In the genomic region with DNA sequence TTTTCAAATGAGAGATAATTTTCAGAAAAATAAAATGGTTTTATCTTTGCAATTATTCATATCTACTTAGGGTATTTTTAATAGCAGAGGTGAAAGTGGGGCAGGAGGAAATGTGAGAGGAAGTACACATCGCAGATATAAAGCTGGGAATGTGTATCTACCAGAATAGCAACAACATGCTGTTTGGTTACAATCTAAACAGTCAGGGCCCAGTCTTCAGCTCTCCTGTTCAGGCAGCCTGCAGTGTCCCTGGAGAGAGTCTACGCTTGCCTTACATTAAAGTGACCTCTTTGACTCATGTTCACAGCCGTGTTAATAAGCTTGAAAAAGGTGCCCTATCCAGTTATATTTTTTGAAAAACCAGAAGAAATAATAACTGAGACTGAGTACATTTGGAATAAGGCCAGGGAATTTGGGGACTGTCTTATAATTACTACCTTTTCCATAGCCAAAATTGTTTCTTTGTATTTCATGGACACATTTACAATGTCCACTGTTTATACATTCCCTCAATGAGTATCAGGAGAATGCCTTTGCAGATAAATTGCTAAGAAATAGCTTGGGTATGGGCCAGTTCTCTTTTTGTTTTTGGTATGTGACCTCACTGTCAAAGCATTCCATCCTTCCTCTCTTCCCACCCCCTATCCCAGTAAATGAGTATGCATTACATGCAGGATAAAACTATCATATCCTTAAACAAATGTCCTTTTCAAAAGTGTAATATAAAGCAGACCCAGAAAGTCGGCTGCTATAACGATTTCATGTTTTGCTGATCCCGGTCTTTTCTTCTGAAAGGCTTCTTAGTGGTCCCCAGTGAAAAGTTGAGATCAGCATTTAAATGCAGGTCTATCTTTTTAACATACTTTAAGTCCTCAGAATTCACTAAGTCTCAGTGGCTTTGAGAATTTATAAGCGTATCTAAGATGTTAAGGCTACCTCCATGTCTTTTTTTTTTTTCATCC, we compare ENCODE assay signal across 11 cellular contexts.
DNase-seq lines count a peak whose midpoint lies in the region; ATAC-seq, FAIRE-seq and TF ChIP-seq lines count a peak whose summit lies in the region.
"Had no signal": no experiment of that assay in that cellular context is flagged by ENCODE, and none has a peak within 500 bp of the region (broad histone marks: within the 10 kb centered on the region; RNA-seq: fewer than 3 reads in every experiment).

No MANE protein-coding gene starts in this region.

- TF ChIP-seq POLR2A in A549 (IDR thresholded peaks at IDR 0.05; ENCODE audit: low read length): no peak

- H3K4me2 ChIP-seq in A549: peak overlapping the region; percentile 73

- WGBS in A549 (ENCODE audit: missing lambda C conversion rate): 38% methylated on average over 7 of the region's 7 CpGs

- ATAC-seq in A549 (peak; percentile 66 to 82), left lung (peak; percentile 31)

- intact Hi-C loops in left lung (cut with DNase I): no loop called here

- TF ChIP-seq RAD21 in A549 (conservative IDR thresholded peaks at IDR 0.05 in 1 of 2, IDR thresholded peaks at IDR 0.05 in 1 of 2): no peak

- peak in 1 of 2 experiments; percentile 24 for DNase-seq in A549 (ENCODE audit: low read depth in 1 of 2, low spot score in 1 of 2)
- peak; percentile 43 for DNase-seq in HS-27A (ENCODE audit: low read depth)
- no peak for DNase-seq in left lung
- no peak for DNase-seq in SKM-1 (lab: John Stamatoyannopoulos, UW; ENCODE audit: unreplicated experiment)
- no peak for DNase-seq in NCI-H187 treated with DMSO at 0.1 percent for 48 hours (lab: John Stamatoyannopoulos, UW)
- no peak for DNase-seq in GM19239 (ENCODE audit: insufficient read length, low spot score)
- DNase-seq in activated CD4-positive, alpha-beta T cell treated with anti-CD3 and anti-CD28 coated beads, Interleukin-2, amount 50 U/mL, for 1 hour: no peak
- DNase-seq: activated naive CD4-positive, alpha-beta T cell treated with Interleukin-2 at 50 U/mL for 16 hours; stimulated activated CD8-positive, alpha-beta memory T cell treated with anti-CD3 and anti-CD28 coated beads, Interleukin-4, amount 100 ng/mL, for 48 hours; SW 1271 had no signal

- no peaks in the 10 kb centered on the region for H3K36me3 ChIP-seq in left lung

- CTCF ChIA-PET in A549 (lab: Yijun Ruan, JAX): no interaction called here

- no peak overlapping the region for H3K4me3 ChIP-seq in A549
- no peak overlapping the region for H3K4me3 ChIP-seq in left lung

- H3K27me3 ChIP-seq in left lung: no peaks in the 10 kb centered on the region

- peak overlapping the region; percentile 65 to 66 for H3K27ac ChIP-seq in A549
- peak overlapping the region; percentile 39 for H3K27ac ChIP-seq in cingulate gyrus (ENCODE audit: low read depth, low read length)
- H3K27ac ChIP-seq in left lung: peak overlapping the region in 1 of 2 donors; percentile 7

- FAIRE-seq in A549 (lab: Jason Lieb, UNC): no peak
- no peak for FAIRE-seq in GM19239 (lab: Jason Lieb, UNC)

- H3K4me1 ChIP-seq in A549 (peaks cover 55% of the 10 kb centered on the region), left lung (peaks cover 5 to 8% of the 10 kb centered on the region in 2 donors)

- H3K9me3 ChIP-seq in A549 (no peaks in the 10 kb centered on the region), left lung (no peaks in the 10 kb centered on the region)

- POLR2A ChIA-PET in A549 (lab: Yijun Ruan, JAX): no interaction called here

- no peak for TF ChIP-seq EP300 in A549 (IDR thresholded peaks at IDR 0.05)

- TF ChIP-seq CTCF in A549 (IDR thresholded peaks at IDR 0.05): no peak
- no peak for TF ChIP-seq CTCF in left lung (IDR thresholded peaks at IDR 0.05)

TF ChIP-seq in A549, 52 proteins besides CTCF, POLR2A, EP300 and RAD21:
- TF ChIP-seq MAFK (IDR thresholded peaks at IDR 0.05; ENCODE audit: partially characterized antibody) (peak; percentile 52), KDM5A (IDR thresholded peaks at IDR 0.05) (no peak)
TF ChIP-seq in A549: peak in this region for 1.
